Comparison of ENCODE assay signal across 1 cellular context in the genomic region with DNA sequence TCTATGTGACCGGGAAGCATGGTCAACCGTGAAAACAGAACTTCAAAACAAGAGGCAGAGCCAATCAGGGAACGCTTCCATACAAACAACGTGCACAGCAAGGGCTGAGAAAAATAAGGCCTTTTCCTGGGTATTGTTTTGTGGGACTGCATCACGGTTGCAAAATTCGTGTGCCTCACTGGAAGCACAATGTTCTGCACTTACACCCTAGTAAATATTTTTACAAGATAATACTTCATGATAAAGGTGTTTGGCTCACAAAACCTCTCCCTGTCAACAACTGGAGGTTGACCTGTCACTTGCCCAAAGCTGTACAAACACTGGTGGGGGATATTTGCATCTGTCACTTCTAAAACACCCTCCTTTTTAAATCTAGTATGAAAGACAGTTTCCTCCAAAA.
TF ChIP-seq lines count a peak whose summit lies in the region.

No MANE protein-coding gene starts in this region.

TF ChIP-seq in HepG2, 621 proteins besides CTCF, POLR2A, EP300 and RAD21 (continued from another document and continues in another):
- TF ChIP-seq, protein P1, sequence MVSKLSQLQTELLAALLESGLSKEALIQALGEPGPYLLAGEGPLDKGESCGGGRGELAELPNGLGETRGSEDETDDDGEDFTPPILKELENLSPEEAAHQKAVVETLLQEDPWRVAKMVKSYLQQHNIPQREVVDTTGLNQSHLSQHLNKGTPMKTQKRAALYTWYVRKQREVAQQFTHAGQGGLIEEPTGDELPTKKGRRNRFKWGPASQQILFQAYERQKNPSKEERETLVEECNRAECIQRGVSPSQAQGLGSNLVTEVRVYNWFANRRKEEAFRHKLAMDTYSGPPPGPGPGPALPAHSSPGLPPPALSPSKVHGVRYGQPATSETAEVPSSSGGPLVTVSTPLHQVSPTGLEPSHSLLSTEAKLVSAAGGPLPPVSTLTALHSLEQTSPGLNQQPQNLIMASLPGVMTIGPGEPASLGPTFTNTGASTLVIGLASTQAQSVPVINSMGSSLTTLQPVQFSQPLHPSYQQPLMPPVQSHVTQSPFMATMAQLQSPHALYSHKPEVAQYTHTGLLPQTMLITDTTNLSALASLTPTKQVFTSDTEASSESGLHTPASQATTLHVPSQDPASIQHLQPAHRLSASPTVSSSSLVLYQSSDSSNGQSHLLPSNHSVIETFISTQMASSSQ (IDR thresholded peaks at IDR 0.05; ENCODE audit: low read depth), result no peak
- TF ChIP-seq, protein P1 (CRISPR knock-in tag; IDR thresholded peaks at IDR 0.05; ENCODE audit: borderline replicate concordance), result peak; percentile 43; the same call in 1 of the 2 replicates
- TF ChIP-seq, protein P2, sequence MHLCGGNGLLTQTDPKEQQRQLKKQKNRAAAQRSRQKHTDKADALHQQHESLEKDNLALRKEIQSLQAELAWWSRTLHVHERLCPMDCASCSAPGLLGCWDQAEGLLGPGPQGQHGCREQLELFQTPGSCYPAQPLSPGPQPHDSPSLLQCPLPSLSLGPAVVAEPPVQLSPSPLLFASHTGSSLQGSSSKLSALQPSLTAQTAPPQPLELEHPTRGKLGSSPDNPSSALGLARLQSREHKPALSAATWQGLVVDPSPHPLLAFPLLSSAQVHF (CRISPR knock-in tag; IDR thresholded peaks at IDR 0.05), result no peak
- TF ChIP-seq NCOA2 (CRISPR knock-in tag; IDR thresholded peaks at IDR 0.05) (peak; percentile 79), SOX6 (IDR thresholded peaks at IDR 0.05) (no peak), SOX6 (CRISPR knock-in tag; IDR thresholded peaks at IDR 0.05) (peak; percentile 97), ZNF205 (CRISPR knock-in tag; IDR thresholded peaks at IDR 0.05) (no peak), ISL2 (CRISPR knock-in tag; IDR thresholded peaks at IDR 0.05) (peak; percentile 85), ZNF558 (CRISPR knock-in tag; IDR thresholded peaks at IDR 0.05; ENCODE audit: borderline replicate concordance) (no peak), ZNF678 (CRISPR knock-in tag; IDR thresholded peaks at IDR 0.05) (no peak), ZNF292 (CRISPR knock-in tag; IDR thresholded peaks at IDR 0.05; ENCODE audit: borderline replicate concordance, low read depth) (0 out of 2 replicates have a peak, but pooled peaks have one; percentile 46), STAG1 (CRISPR knock-in tag; IDR thresholded peaks at IDR 0.05) (no peak), ZNF256 (CRISPR knock-in tag; conservative IDR thresholded peaks at IDR 0.05) (no peak), SNAPC2 (CRISPR knock-in tag; IDR thresholded peaks at IDR 0.05) (0 out of 2 replicates have a peak, but pooled peaks have one; percentile 56), PHF21A (CRISPR knock-in tag; IDR thresholded peaks at IDR 0.05) (peak; percentile 41; the same call in 1 of the 2 replicates), PITX1 (CRISPR knock-in tag; IDR thresholded peaks at IDR 0.05) (peak; percentile 68; the same call in 1 of the 2 replicates), SP5 (CRISPR knock-in tag; IDR thresholded peaks at IDR 0.05; ENCODE audit: borderline replicate concordance, low read depth) (peak; percentile 31; the same call in 1 of the 2 replicates), CEBPG (CRISPR knock-in tag; IDR thresholded peaks at IDR 0.05) (peak; percentile 81), FOXK1 (CRISPR knock-in tag; IDR thresholded peaks at IDR 0.05; ENCODE audit: borderline replicate concordance, low read depth) (peak; percentile 64; the same call in 1 of the 2 replicates), FOXP1 (IDR thresholded peaks at IDR 0.05) (no peak), FOXP1 (CRISPR knock-in tag; IDR thresholded peaks at IDR 0.05) (peak; percentile 96), HOXA7 (CRISPR knock-in tag; IDR thresholded peaks at IDR 0.05) (no peak), NR2F6 (IDR thresholded peaks at IDR 0.05) (peak; percentile 71), NR2F6 (CRISPR knock-in tag; IDR thresholded peaks at IDR 0.05) (peak; percentile 56; the same call in 1 of the 2 replicates), POGZ (CRISPR knock-in tag; IDR thresholded peaks at IDR 0.05) (peak; percentile 35; the same call in 1 of the 2 replicates), BRCA1 (CRISPR knock-in tag; IDR thresholded peaks at IDR 0.05) (no peak), MED1 (CRISPR knock-in tag; IDR thresholded peaks at IDR 0.05) (peak; percentile 93), SRF (IDR thresholded peaks at IDR 0.05; ENCODE audit: low read depth, low read length) (no peak)
- TF ChIP-seq, protein P3, sequence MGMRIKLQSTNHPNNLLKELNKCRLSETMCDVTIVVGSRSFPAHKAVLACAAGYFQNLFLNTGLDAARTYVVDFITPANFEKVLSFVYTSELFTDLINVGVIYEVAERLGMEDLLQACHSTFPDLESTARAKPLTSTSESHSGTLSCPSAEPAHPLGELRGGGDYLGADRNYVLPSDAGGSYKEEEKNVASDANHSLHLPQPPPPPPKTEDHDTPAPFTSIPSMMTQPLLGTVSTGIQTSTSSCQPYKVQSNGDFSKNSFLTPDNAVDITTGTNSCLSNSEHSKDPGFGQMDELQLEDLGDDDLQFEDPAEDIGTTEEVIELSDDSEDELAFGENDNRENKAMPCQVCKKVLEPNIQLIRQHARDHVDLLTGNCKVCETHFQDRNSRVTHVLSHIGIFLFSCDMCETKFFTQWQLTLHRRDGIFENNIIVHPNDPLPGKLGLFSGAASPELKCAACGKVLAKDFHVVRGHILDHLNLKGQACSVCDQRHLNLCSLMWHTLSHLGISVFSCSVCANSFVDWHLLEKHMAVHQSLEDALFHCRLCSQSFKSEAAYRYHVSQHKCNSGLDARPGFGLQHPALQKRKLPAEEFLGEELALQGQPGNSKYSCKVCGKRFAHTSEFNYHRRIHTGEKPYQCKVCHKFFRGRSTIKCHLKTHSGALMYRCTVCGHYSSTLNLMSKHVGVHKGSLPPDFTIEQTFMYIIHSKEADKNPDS (CRISPR knock-in tag; IDR thresholded peaks at IDR 0.05), result peak; percentile 96
- TF ChIP-seq, protein P4, sequence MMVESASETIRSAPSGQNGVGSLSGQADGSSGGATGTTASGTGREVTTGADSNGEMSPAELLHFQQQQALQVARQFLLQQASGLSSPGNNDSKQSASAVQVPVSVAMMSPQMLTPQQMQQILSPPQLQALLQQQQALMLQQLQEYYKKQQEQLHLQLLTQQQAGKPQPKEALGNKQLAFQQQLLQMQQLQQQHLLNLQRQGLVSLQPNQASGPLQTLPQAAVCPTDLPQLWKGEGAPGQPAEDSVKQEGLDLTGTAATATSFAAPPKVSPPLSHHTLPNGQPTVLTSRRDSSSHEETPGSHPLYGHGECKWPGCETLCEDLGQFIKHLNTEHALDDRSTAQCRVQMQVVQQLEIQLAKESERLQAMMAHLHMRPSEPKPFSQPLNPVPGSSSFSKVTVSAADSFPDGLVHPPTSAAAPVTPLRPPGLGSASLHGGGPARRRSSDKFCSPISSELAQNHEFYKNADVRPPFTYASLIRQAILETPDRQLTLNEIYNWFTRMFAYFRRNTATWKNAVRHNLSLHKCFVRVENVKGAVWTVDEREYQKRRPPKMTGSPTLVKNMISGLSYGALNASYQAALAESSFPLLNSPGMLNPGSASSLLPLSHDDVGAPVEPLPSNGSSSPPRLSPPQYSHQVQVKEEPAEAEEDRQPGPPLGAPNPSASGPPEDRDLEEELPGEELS (CRISPR knock-in tag; IDR thresholded peaks at IDR 0.05), result peak; percentile 96
- TF ChIP-seq, protein P5, sequence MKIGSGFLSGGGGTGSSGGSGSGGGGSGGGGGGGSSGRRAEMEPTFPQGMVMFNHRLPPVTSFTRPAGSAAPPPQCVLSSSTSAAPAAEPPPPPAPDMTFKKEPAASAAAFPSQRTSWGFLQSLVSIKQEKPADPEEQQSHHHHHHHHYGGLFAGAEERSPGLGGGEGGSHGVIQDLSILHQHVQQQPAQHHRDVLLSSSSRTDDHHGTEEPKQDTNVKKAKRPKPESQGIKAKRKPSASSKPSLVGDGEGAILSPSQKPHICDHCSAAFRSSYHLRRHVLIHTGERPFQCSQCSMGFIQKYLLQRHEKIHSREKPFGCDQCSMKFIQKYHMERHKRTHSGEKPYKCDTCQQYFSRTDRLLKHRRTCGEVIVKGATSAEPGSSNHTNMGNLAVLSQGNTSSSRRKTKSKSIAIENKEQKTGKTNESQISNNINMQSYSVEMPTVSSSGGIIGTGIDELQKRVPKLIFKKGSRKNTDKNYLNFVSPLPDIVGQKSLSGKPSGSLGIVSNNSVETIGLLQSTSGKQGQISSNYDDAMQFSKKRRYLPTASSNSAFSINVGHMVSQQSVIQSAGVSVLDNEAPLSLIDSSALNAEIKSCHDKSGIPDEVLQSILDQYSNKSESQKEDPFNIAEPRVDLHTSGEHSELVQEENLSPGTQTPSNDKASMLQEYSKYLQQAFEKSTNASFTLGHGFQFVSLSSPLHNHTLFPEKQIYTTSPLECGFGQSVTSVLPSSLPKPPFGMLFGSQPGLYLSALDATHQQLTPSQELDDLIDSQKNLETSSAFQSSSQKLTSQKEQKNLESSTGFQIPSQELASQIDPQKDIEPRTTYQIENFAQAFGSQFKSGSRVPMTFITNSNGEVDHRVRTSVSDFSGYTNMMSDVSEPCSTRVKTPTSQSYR (CRISPR knock-in tag; IDR thresholded peaks at IDR 0.05; ENCODE audit: borderline replicate concordance), result no peak
- TF ChIP-seq, protein P6, sequence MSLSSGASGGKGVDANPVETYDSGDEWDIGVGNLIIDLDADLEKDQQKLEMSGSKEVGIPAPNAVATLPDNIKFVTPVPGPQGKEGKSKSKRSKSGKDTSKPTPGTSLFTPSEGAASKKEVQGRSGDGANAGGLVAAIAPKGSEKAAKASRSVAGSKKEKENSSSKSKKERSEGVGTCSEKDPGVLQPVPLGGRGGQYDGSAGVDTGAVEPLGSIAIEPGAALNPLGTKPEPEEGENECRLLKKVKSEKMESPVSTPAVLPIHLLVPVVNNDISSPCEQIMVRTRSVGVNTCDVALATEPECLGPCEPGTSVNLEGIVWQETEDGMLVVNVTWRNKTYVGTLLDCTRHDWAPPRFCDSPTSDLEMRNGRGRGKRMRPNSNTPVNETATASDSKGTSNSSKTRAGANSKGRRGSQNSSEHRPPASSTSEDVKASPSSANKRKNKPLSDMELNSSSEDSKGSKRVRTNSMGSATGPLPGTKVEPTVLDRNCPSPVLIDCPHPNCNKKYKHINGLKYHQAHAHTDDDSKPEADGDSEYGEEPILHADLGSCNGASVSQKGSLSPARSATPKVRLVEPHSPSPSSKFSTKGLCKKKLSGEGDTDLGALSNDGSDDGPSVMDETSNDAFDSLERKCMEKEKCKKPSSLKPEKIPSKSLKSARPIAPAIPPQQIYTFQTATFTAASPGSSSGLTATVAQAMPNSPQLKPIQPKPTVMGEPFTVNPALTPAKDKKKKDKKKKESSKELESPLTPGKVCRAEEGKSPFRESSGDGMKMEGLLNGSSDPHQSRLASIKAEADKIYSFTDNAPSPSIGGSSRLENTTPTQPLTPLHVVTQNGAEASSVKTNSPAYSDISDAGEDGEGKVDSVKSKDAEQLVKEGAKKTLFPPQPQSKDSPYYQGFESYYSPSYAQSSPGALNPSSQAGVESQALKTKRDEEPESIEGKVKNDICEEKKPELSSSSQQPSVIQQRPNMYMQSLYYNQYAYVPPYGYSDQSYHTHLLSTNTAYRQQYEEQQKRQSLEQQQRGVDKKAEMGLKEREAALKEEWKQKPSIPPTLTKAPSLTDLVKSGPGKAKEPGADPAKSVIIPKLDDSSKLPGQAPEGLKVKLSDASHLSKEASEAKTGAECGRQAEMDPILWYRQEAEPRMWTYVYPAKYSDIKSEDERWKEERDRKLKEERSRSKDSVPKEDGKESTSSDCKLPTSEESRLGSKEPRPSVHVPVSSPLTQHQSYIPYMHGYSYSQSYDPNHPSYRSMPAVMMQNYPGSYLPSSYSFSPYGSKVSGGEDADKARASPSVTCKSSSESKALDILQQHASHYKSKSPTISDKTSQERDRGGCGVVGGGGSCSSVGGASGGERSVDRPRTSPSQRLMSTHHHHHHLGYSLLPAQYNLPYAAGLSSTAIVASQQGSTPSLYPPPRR (CRISPR knock-in tag; IDR thresholded peaks at IDR 0.05; ENCODE audit: borderline replicate concordance), result peak; percentile 90; the same call in 1 of the 2 replicates
- TF ChIP-seq, protein P7, sequence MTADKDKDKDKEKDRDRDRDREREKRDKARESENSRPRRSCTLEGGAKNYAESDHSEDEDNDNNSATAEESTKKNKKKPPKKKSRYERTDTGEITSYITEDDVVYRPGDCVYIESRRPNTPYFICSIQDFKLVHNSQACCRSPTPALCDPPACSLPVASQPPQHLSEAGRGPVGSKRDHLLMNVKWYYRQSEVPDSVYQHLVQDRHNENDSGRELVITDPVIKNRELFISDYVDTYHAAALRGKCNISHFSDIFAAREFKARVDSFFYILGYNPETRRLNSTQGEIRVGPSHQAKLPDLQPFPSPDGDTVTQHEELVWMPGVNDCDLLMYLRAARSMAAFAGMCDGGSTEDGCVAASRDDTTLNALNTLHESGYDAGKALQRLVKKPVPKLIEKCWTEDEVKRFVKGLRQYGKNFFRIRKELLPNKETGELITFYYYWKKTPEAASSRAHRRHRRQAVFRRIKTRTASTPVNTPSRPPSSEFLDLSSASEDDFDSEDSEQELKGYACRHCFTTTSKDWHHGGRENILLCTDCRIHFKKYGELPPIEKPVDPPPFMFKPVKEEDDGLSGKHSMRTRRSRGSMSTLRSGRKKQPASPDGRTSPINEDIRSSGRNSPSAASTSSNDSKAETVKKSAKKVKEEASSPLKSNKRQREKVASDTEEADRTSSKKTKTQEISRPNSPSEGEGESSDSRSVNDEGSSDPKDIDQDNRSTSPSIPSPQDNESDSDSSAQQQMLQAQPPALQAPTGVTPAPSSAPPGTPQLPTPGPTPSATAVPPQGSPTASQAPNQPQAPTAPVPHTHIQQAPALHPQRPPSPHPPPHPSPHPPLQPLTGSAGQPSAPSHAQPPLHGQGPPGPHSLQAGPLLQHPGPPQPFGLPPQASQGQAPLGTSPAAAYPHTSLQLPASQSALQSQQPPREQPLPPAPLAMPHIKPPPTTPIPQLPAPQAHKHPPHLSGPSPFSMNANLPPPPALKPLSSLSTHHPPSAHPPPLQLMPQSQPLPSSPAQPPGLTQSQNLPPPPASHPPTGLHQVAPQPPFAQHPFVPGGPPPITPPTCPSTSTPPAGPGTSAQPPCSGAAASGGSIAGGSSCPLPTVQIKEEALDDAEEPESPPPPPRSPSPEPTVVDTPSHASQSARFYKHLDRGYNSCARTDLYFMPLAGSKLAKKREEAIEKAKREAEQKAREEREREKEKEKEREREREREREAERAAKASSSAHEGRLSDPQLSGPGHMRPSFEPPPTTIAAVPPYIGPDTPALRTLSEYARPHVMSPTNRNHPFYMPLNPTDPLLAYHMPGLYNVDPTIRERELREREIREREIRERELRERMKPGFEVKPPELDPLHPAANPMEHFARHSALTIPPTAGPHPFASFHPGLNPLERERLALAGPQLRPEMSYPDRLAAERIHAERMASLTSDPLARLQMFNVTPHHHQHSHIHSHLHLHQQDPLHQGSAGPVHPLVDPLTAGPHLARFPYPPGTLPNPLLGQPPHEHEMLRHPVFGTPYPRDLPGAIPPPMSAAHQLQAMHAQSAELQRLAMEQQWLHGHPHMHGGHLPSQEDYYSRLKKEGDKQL (CRISPR knock-in tag; IDR thresholded peaks at IDR 0.05; ENCODE audit: low read depth), result peak; percentile 66; the same call in 1 of the 2 replicates
